14 cellular contexts compared by ENCODE assay signal in genomic region chr6:117706504-117706903, GRCh38.
"Had no signal": no experiment of that assay in that cellular context is flagged by ENCODE, and none has a peak within 500 bp of the region (broad histone marks: within the 10 kb centered on the region; RNA-seq: fewer than 3 reads in every experiment).

No MANE protein-coding gene starts in this region.

- H3K9ac ChIP-seq: neural progenitor cell had no signal

- H3K27me3 ChIP-seq: neural progenitor cell, pancreas, stomach had no signal

- H3K9me3 Mint-ChIP-seq: brain; central memory CD8-positive, alpha-beta T cell; neural progenitor cell; T-helper 1 cell treated with Interleukin-12 subunit alpha and Interleukin-12 subunit beta and Interleukin-4 antibody, amounts not matched to agents 30 μg/mL and 1 μg/mL, for 36 hours had no signal

- H3K27ac ChIP-seq: neural progenitor cell, pancreas, stomach, thoracic aorta had no signal

- H3K27me3 Mint-ChIP-seq: brain; central memory CD8-positive, alpha-beta T cell had no signal

- H3K4me3 ChIP-seq: neural progenitor cell, pancreas, stomach, thoracic aorta had no signal

- DNase-seq: activated CD4-positive, alpha-beta T cell treated with anti-CD3 and anti-CD28 coated beads for 4 hours; activated CD8-positive, alpha-beta memory T cell treated with anti-CD3 and anti-CD28 coated beads for 24 hours; activated naive CD4-positive, alpha-beta T cell treated with anti-CD3 and anti-CD28 coated beads, Interleukin-2, amount 50 U/mL, for 16 hours; amygdala; hypothalamus; kidney glomerular epithelial cell; pancreas; stimulated activated CD4-positive, alpha-beta T cell treated with anti-CD3 and anti-CD28 coated beads, Interleukin-12 subunit alpha, Interleukin-12 subunit beta, amount 100 ng/mL, for 4 hours; stomach had no signal

- H3K4me1 Mint-ChIP-seq: brain; central memory CD8-positive, alpha-beta T cell; neural progenitor cell had no signal

- H3K36me3 ChIP-seq: neural progenitor cell had no signal

- ATAC-seq: pancreas had no signal

- H3K4me1 ChIP-seq: neural progenitor cell, pancreas had no signal

- H3K27ac Mint-ChIP-seq: brain; neural progenitor cell; T-helper 1 cell treated with Interleukin-12 subunit alpha and Interleukin-12 subunit beta and Interleukin-4 antibody, amounts not matched to agents 30 μg/mL and 1 μg/mL, for 36 hours had no signal

- H3K9me3 ChIP-seq: pancreas, stomach, thoracic aorta had no signal

- H3K4me3 Mint-ChIP-seq: brain; central memory CD8-positive, alpha-beta T cell; neural progenitor cell; T-helper 1 cell treated with Interleukin-12 subunit alpha and Interleukin-12 subunit beta and Interleukin-4 antibody, amounts not matched to agents 30 μg/mL and 1 μg/mL, for 36 hours had no signal
